1 cellular context compared by ENCODE assay signal in genomic region chr5:149432377-149432776, GRCh38.
TF ChIP-seq lines count a peak whose summit lies in the region.

No MANE protein-coding gene starts in this region.

TF ChIP-seq in H1, 55 proteins besides CTCF, POLR2A, EP300 and RAD21:
- TF ChIP-seq ATF3 (IDR thresholded peaks at IDR 0.05; ENCODE audit: insufficient read depth, low read depth, low read length) = no peak
- TF ChIP-seq CEBPB (IDR thresholded peaks at IDR 0.05; ENCODE audit: low read depth, low read length) = no peak
- no peak for TF ChIP-seq BRCA1 (IDR thresholded peaks at IDR 0.05; ENCODE audit: low read depth, low read length)
- TF ChIP-seq KDM1A (IDR thresholded peaks at IDR 0.05; ENCODE audit: borderline replicate concordance, low read length) = no peak
